Comparison of ENCODE assay signal across 31 cellular contexts in genomic region chr2:26968001-26968400, GRCh38. TPM values are rescaled to one million over a fixed set of nuclear protein-coding genes. Genes with fewer than 3 reads are reported as not detected.
A peak's percentile ranks its signal among the peaks of the same experiment; 100 is the strongest.
DNase-seq lines count a peak whose midpoint lies in the region; ATAC-seq and TF ChIP-seq lines count a peak whose summit lies in the region.
"Had no signal": no experiment of that assay in that cellular context is flagged by ENCODE, and none has a peak within 500 bp of the region (broad histone marks: within the 10 kb centered on the region; RNA-seq: fewer than 3 reads in every experiment).

No MANE protein-coding gene starts in this region.

- ATAC-seq in naive thymus-derived CD4-positive, alpha-beta T cell, result no peak
- ATAC-seq in stimulated activated naive B cell treated with anti-CD40 and anti-IgM and Interleukin-4, amounts not matched to agents 10 μg/mL and 1 μg/mL and 100 μg/mL, for 72 hours (replicated peaks), result no peak
- ATAC-seq: left lobe of liver, right lobe of liver, T-cell had no signal

- TF ChIP-seq CTCF in hepatocyte (IDR thresholded peaks at IDR 0.05; ENCODE audit: poor library complexity), result no peak
- no peak for TF ChIP-seq CTCF in type B pancreatic cell (conservative IDR thresholded peaks at IDR 0.05)

- H3K36me3 Mint-ChIP-seq in type B pancreatic cell, result no peaks in the 10 kb centered on the region
- H3K36me3 Mint-ChIP-seq in naive thymus-derived CD4-positive, alpha-beta T cell, result no peaks in the 10 kb centered on the region
- no peaks in the 10 kb centered on the region for H3K36me3 Mint-ChIP-seq in stimulated activated naive B cell treated with anti-CD40 and anti-IgM and Interleukin-4, amounts not matched to agents 10 μg/mL and 1 μg/mL and 100 μg/mL, for 72 hours
- H3K36me3 Mint-ChIP-seq: IgD-negative memory B cell, T-cell had no signal

- 52% methylated on average over 3 of the region's 3 CpGs for WGBS in hepatocyte (ENCODE audit: low lambda C conversion rate, missing lambda C conversion rate)

- H3K9me3 ChIP-seq in hepatocyte (ENCODE audit: low read depth), result no peaks in the 10 kb centered on the region
- H3K9me3 ChIP-seq in naive thymus-derived CD4-positive, alpha-beta T cell (ENCODE audit: control insufficient read depth in 2 of 3, low read length in 3 of 3), result no peaks in the 10 kb centered on the region
- H3K9me3 ChIP-seq: neutrophil, prostate gland, right lobe of liver, SJSA1, thyroid gland had no signal

- no peaks in the 10 kb centered on the region for H3K4me1 ChIP-seq in hepatocyte (ENCODE audit: insufficient read depth)
- H3K4me1 ChIP-seq in naive thymus-derived CD4-positive, alpha-beta T cell (ENCODE audit: control insufficient read depth in 2 of 2, insufficient read depth in 2 of 2, low read length in 2 of 2), result peaks cover 0 to 12% of the 10 kb centered on the region in 2 donors
- H3K4me1 ChIP-seq: prostate gland had no signal

- intact Hi-C loops in naive thymus-derived CD4-positive, alpha-beta T cell (cut with micrococcal nuclease), result no loop called here

- H3K36me3 ChIP-seq in hepatocyte (replicated peaks; ENCODE audit: insufficient read depth, low read depth), result no peaks in the 10 kb centered on the region
- no peaks in the 10 kb centered on the region for H3K36me3 ChIP-seq in naive thymus-derived CD4-positive, alpha-beta T cell (ENCODE audit: control insufficient read depth in 2 of 3, insufficient read depth in 3 of 3, low read length in 3 of 3)
- H3K36me3 ChIP-seq: neutrophil, prostate gland, right lobe of liver, SJSA1, thyroid gland had no signal

- CTCF ChIA-PET in naive thymus-derived CD4-positive, alpha-beta T cell (lab: Charles Lee), result interaction anchor here (0.7 to 2.2 kb wide), 4 partner anchors 8 to 48 kb away, joined by 3 to 12 read pairs (median 3); no protein-coding TSS in a partner anchor

- no peak overlapping the region for H2AFZ ChIP-seq in hepatocyte

- H3K27ac ChIP-seq in hepatocyte, result peak overlapping the region; percentile 64
- H3K27ac ChIP-seq in naive thymus-derived CD4-positive, alpha-beta T cell (ENCODE audit: low read depth, low read length), result no peak overlapping the region
- H3K27ac ChIP-seq: C4-2B, neutrophil, prostate gland, right lobe of liver, RWPE1, SJSA1, thyroid gland had no signal

- peaks cover 18% of the 10 kb centered on the region for H3K4me1 Mint-ChIP-seq in type B pancreatic cell (ENCODE audit: unreplicated experiment)
- H3K4me1 Mint-ChIP-seq in naive thymus-derived CD4-positive, alpha-beta T cell, result peaks cover 11 to 36% (median 25%) of the 10 kb centered on the region in 7 donors
- peaks cover 10 to 14% of the 10 kb centered on the region in 2 donors for H3K4me1 Mint-ChIP-seq in stimulated activated naive B cell treated with anti-CD40 and anti-IgM and Interleukin-4, amounts not matched to agents 10 μg/mL and 1 μg/mL and 100 μg/mL, for 72 hours

- POLR2A ChIA-PET in naive thymus-derived CD4-positive, alpha-beta T cell (lab: Charles Lee), result interaction anchor here (2.1 kb wide), 1 partner anchor 83 kb away, joined by 7 read pairs; the partner anchor contains the start of gene AGBL5

- H3K27me3 Mint-ChIP-seq in type B pancreatic cell, result peaks cover 56% of the 10 kb centered on the region
- H3K27me3 Mint-ChIP-seq in naive thymus-derived CD4-positive, alpha-beta T cell, result peaks cover 10 to 56% (median 20%) of the 10 kb centered on the region in 5 donors
- H3K27me3 Mint-ChIP-seq in stimulated activated naive B cell treated with anti-CD40 and anti-IgM and Interleukin-4, amounts not matched to agents 10 μg/mL and 1 μg/mL and 100 μg/mL, for 72 hours, result peaks cover 32 to 47% of the 10 kb centered on the region in 2 donors

- H3K9me2 ChIP-seq in hepatocyte (replicated peaks; ENCODE audit: insufficient read depth), result no peaks in the 10 kb centered on the region

- peak overlapping the region; percentile 15 for H3K4me3 Mint-ChIP-seq in type B pancreatic cell
- no peak overlapping the region for H3K4me3 Mint-ChIP-seq in naive thymus-derived CD4-positive, alpha-beta T cell
- H3K4me3 Mint-ChIP-seq in stimulated activated naive B cell treated with anti-CD40 and anti-IgM and Interleukin-4, amounts not matched to agents 10 μg/mL and 1 μg/mL and 100 μg/mL, for 72 hours, result no peak overlapping the region
- H3K4me3 Mint-ChIP-seq: activated T-cell treated with anti-CD3 and anti-CD28 coated beads, Interleukin-2, amount 50 U/mL, for 24 hours; HFFc6 had no signal

- no peak overlapping the region for H3K4me3 ChIP-seq in hepatocyte
- H3K4me3 ChIP-seq in naive thymus-derived CD4-positive, alpha-beta T cell (ENCODE audit: low read length), result no peak overlapping the region
- H3K4me3 ChIP-seq: prostate gland, right lobe of liver, SJSA1, thyroid gland had no signal

- H3K9me3 Mint-ChIP-seq in type B pancreatic cell, result no peaks in the 10 kb centered on the region
- H3K9me3 Mint-ChIP-seq in naive thymus-derived CD4-positive, alpha-beta T cell, result no peaks in the 10 kb centered on the region
- no peaks in the 10 kb centered on the region for H3K9me3 Mint-ChIP-seq in stimulated activated naive B cell treated with anti-CD40 and anti-IgM and Interleukin-4, amounts not matched to agents 10 μg/mL and 1 μg/mL and 100 μg/mL, for 72 hours
- H3K9me3 Mint-ChIP-seq: activated B cell treated with CpG ODN at 0.5 μM for 24 hours; activated T-cell treated with anti-CD3 and anti-CD28 coated beads, Interleukin-2, amount 50 U/mL, for 24 hours; HFFc6; IgD-negative memory B cell; immature natural killer cell; T-cell had no signal

- peaks cover 9% of the 10 kb centered on the region for H3K79me2 ChIP-seq in hepatocyte

- no peaks in the 10 kb centered on the region for H3K27me3 ChIP-seq in hepatocyte
- no peaks in the 10 kb centered on the region for H3K27me3 ChIP-seq in naive thymus-derived CD4-positive, alpha-beta T cell (ENCODE audit: control insufficient read depth in 2 of 2, insufficient read depth in 2 of 2, low read length in 2 of 2)
- H3K27me3 ChIP-seq: right lobe of liver, SJSA1, thyroid gland had no signal

- DNase-seq in HT1080 (ENCODE audit: low read depth) (peak; percentile 35), amniotic epithelial cell (ENCODE audit: low read depth) (peak; percentile 73), hepatocyte (ENCODE audit: low spot score) (peak; percentile 45), type B pancreatic cell (ENCODE audit: extremely low spot score, unreplicated experiment) (no peak), SKM-1 (lab: John Stamatoyannopoulos, UW; ENCODE audit: unreplicated experiment) (no peak)
- DNase-seq in naive thymus-derived CD4-positive, alpha-beta T cell, result no peak
- DNase-seq in stimulated activated naive B cell treated with anti-CD40 and anti-IgM and Interleukin-4, amounts not matched to agents 10 μg/mL and 1 μg/mL and 100 μg/mL, for 72 hours, result no peak
- DNase-seq: activated B cell treated with CpG ODN at 0.5 μM for 24 hours; activated CD4-positive, alpha-beta T cell treated with anti-CD3 and anti-CD28 coated beads, Interleukin-2, amount 50 U/mL, for 1 hour; activated gamma-delta T cell treated with Interleukin-2 at 50 U/mL for 16 hours; activated T-cell treated with anti-CD3 and anti-CD28 coated beads, Interleukin-2, amount 50 U/mL, for 24 hours; cerebellar nuclear complex; DND-41; GOT3; HFFc6; immature natural killer cell; mesenchymal stem cell; NCI-H1092; NCI-H1694; right lobe of liver; stimulated activated CD4-positive, alpha-beta T cell treated with anti-CD3 and anti-CD28 coated beads, Interleukin-12 subunit alpha, Interleukin-12 subunit beta, amount 100 ng/mL, for 4 hours; stimulated activated CD4-positive, alpha-beta T cell treated with anti-CD3 and anti-CD28 coated beads, Interleukin-2, amount 100 ng/mL, for 48 hours; T-cell; thyroid gland had no signal

- H3K27ac Mint-ChIP-seq in type B pancreatic cell, result no peak overlapping the region
- H3K27ac Mint-ChIP-seq in naive thymus-derived CD4-positive, alpha-beta T cell, result no peak overlapping the region
- H3K27ac Mint-ChIP-seq in stimulated activated naive B cell treated with anti-CD40 and anti-IgM and Interleukin-4, amounts not matched to agents 10 μg/mL and 1 μg/mL and 100 μg/mL, for 72 hours, result no peak overlapping the region
- H3K27ac Mint-ChIP-seq: activated B cell treated with CpG ODN at 0.5 μM for 24 hours; activated T-cell treated with anti-CD3 and anti-CD28 coated beads, Interleukin-2, amount 50 U/mL, for 24 hours; HFFc6; T-cell had no signal

- H3K4me2 ChIP-seq in hepatocyte, result no peak overlapping the region

- no peaks in the 10 kb centered on the region for H4K20me1 ChIP-seq in hepatocyte (ENCODE audit: insufficient read depth, poor library complexity, severe bottlenecking)

RNA-seq across cellular contexts. Expression of gene MAPRE3, which starts 2.4 kb away (rescaled TPM):
- total RNA-seq in HT1080 (2014; rRNA removed; shearing (Covaris generic)), result 2.8 and 5.4 TPM in 2 replicates
- 22.8 and 25.8 TPM in 2 replicates for polyA plus RNA-seq in HT1080 (2015; cell fraction: cytosol; rRNA removed)
- 37.8 and 47.0 TPM in 2 replicates for polyA plus RNA-seq in HT1080 (2015; cell fraction: nucleus; rRNA removed)
- total RNA-seq in hepatocyte, result 8.0 and 8.6 TPM in 2 replicates
- 23.6 and 29.2 TPM in 2 replicates for polyA plus RNA-seq in hepatocyte
- total RNA-seq in type B pancreatic cell (ENCODE audit: low replicate concordance), result 13.5 and 14.4 TPM in 2 replicates
- 1 to 10 TPM; 1.8 to 6.0 (median 4.5) TPM for total RNA-seq in naive thymus-derived CD4-positive, alpha-beta T cell
- 1 to 10 TPM; 1.9 to 2.6 TPM for polyA plus RNA-seq in naive thymus-derived CD4-positive, alpha-beta T cell

Comparison
In these comparisons a context has a peak if more than half of its experiments do, and no peak if none do; other contexts are left out.
1. DNase-seq: peak in HT1080 (single experiment), amniotic epithelial cell (single experiment) and hepatocyte (single experiment); none in type B pancreatic cell (single experiment), SKM-1 (single experiment), naive thymus-derived CD4-positive, alpha-beta T cell (0 of 9) and stimulated activated naive B cell treated with anti-CD40 and anti-IgM and Interleukin-4, amounts not matched to agents 10 μg/mL and 1 μg/mL and 100 μg/mL, for 72 hours (single experiment).